Comparison of ENCODE assay signal across 15 cellular contexts in the genomic region with DNA sequence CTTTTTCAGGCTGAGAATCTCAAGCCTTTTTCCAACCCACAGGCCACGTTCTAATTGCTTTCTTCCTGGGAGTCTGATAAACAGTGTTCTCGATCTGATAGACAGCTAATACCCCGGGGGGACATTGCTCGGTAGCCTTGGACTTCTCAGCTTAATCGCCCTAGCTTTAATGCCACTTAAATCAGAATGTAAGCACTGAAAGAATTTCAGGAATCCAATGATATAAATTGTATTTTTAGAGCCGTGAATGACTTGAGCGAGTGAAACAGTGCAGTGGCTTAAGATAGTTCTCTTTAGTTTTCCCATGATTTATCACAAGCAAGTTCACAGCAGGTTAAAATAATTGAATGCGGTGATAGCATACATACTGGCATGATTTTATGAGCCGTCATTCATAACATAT.
DNase-seq lines count a peak whose midpoint lies in the region; TF ChIP-seq lines count a peak whose summit lies in the region.
"Had no signal": no experiment of that assay in that cellular context is flagged by ENCODE, and none has a peak within 500 bp of the region (broad histone marks: within the 10 kb centered on the region; RNA-seq: fewer than 3 reads in every experiment).

No MANE protein-coding gene starts in this region.

- peak overlapping the region; percentile 76 for H3K4me3 Mint-ChIP-seq in HFFc6
- H3K4me3 Mint-ChIP-seq: CD8-positive, alpha-beta T cell; stimulated activated naive CD8-positive, alpha-beta T cell treated with anti-CD3 and anti-CD28 coated beads, Interleukin-15, Interleukin-2, amounts not matched to agents 100 ng/mL and 50 ng/mL, for 24 hours had no signal

- H3K9me3 Mint-ChIP-seq in HFFc6, result no peaks in the 10 kb centered on the region
- H3K9me3 Mint-ChIP-seq: CD8-positive, alpha-beta T cell had no signal

- TF ChIP-seq POLR2A in esophagus muscularis mucosa (IDR thresholded peaks at IDR 0.05; ENCODE audit: low read depth), result no peak
- TF ChIP-seq POLR2A in uterus (IDR thresholded peaks at IDR 0.05), result no peak

- H3K27me3 ChIP-seq in esophagus muscularis mucosa (no peaks in the 10 kb centered on the region), uterus (no peaks in the 10 kb centered on the region), H7 (ENCODE audit: control insufficient read depth, insufficient read depth, low read length) (no peaks in the 10 kb centered on the region)
- H3K27me3 ChIP-seq: right lobe of liver had no signal

- no peak for TF ChIP-seq CTCF in HFFc6 (IDR thresholded peaks at IDR 0.05)
- no peak for TF ChIP-seq CTCF in esophagus muscularis mucosa (IDR thresholded peaks at IDR 0.05)
- TF ChIP-seq CTCF in uterus (IDR thresholded peaks at IDR 0.05), result no peak
- TF ChIP-seq CTCF in GM13977 (IDR thresholded peaks at IDR 0.05; ENCODE audit: extremely low read depth, insufficient read depth, missing control alignments), result no peak

- intact Hi-C loops in esophagus muscularis mucosa (cut with DNase I), result loop anchor here (5.0 to 10.0 kb wide), 5 partner anchors 118 to 453 kb away; a partner anchor contains a TSS
- intact Hi-C loops in uterus (cut with DNase I; ENCODE audit: low total_unique reads), result no loop called here

- in situ Hi-C loops in GM13977 (cut with MboI; ENCODE audit: low pct_unique_long_range_greater_than_20kb, low sequenced_read_pairs, unreplicated experiment), result no loop called here

- no peak for TF ChIP-seq EP300 in esophagus muscularis mucosa (IDR thresholded peaks at IDR 0.05)

- peaks cover 45% of the 10 kb centered on the region for H3K4me1 Mint-ChIP-seq in HFFc6 (ENCODE audit: low read depth)

- H3K4me3 ChIP-seq in esophagus muscularis mucosa, result peak overlapping the region in 3 of 4 donors; percentile 7 to 17 (median 11)
- no peak overlapping the region for H3K4me3 ChIP-seq in mesodermal cell (ENCODE audit: extremely low read depth, insufficient read depth, low read length, poor library complexity, severe bottlenecking)
- no peak overlapping the region for H3K4me3 ChIP-seq in uterus
- no peak overlapping the region for H3K4me3 ChIP-seq in H7 (ENCODE audit: insufficient read depth, low read depth, low read length)
- H3K4me3 ChIP-seq: right lobe of liver had no signal

- H3K36me3 ChIP-seq in esophagus muscularis mucosa, result no peaks in the 10 kb centered on the region
- no peaks in the 10 kb centered on the region for H3K36me3 ChIP-seq in mesodermal cell (ENCODE audit: control insufficient read depth, insufficient read depth, low read length)
- H3K36me3 ChIP-seq in uterus, result no peaks in the 10 kb centered on the region
- no peaks in the 10 kb centered on the region for H3K36me3 ChIP-seq in H7 (replicated peaks; ENCODE audit: control insufficient read depth, insufficient read depth, low read length)
- H3K36me3 ChIP-seq: right lobe of liver had no signal

- WGBS in esophagus muscularis mucosa, result 42% methylated on average over 9 of the region's 9 CpGs
- 73 to 74% methylated on average over 3 to 7 of the region's 9 CpGs for WGBS in mesodermal cell (ENCODE audit: insufficient coverage in 2 of 2), 2 experiments

- peak; percentile 71 for DNase-seq in HFFc6
- DNase-seq in esophagus muscularis mucosa (ENCODE audit: extremely low spot score), result no peak
- no peak for DNase-seq in uterus
- no peak for DNase-seq in DMS153 treated with DMSO at 0.1 percent for 48 hours (lab: John Stamatoyannopoulos, UW; ENCODE audit: unreplicated experiment)
- no peak for DNase-seq in H7
- no peak for DNase-seq in GM13977 (ENCODE audit: low spot score)
- DNase-seq: activated CD8-positive, alpha-beta memory T cell treated with anti-CD3 and anti-CD28 coated beads for 24 hours; activated gamma-delta T cell treated with Interleukin-2 at 50 U/mL for 16 hours; CD8-positive, alpha-beta T cell; cerebellar nuclear complex; MM.1S; NCI-H2171 treated with DMSO at 0.1 percent for 48 hours; right lobe of liver had no signal

- H3K27me3 Mint-ChIP-seq in HFFc6 (ENCODE audit: insufficient read depth), result no peaks in the 10 kb centered on the region; the same call in none of the 2 replicates
- H3K27me3 Mint-ChIP-seq: stimulated activated naive CD8-positive, alpha-beta T cell treated with anti-CD3 and anti-CD28 coated beads, Interleukin-15, Interleukin-2, amounts not matched to agents 100 ng/mL and 50 ng/mL, for 24 hours had no signal

- H3K36me3 Mint-ChIP-seq in HFFc6 (ENCODE audit: low read depth), result peaks cover 4% of the 10 kb centered on the region; the same call in 1 of the 2 replicates
- H3K36me3 Mint-ChIP-seq: CD8-positive, alpha-beta T cell had no signal

- H3K9me3 ChIP-seq in esophagus muscularis mucosa (no peaks in the 10 kb centered on the region), mesodermal cell (ENCODE audit: control insufficient read depth, low read length) (no peaks in the 10 kb centered on the region), uterus (no peaks in the 10 kb centered on the region)
- H3K9me3 ChIP-seq: right lobe of liver had no signal

- H3K27ac Mint-ChIP-seq in HFFc6, result peak overlapping the region; percentile 67
- H3K27ac Mint-ChIP-seq: CD8-positive, alpha-beta T cell; stimulated activated naive CD8-positive, alpha-beta T cell treated with anti-CD3 and anti-CD28 coated beads, Interleukin-15, Interleukin-2, amounts not matched to agents 100 ng/mL and 50 ng/mL, for 24 hours had no signal

- H3K4me1 ChIP-seq in esophagus muscularis mucosa (peaks cover 0 to 12% (median 5%) of the 10 kb centered on the region in 4 donors), mesodermal cell (ENCODE audit: control insufficient read depth, insufficient read depth, low read length, poor library complexity, severe bottlenecking) (peaks cover 7% of the 10 kb centered on the region), uterus (no peaks in the 10 kb centered on the region)
- H3K4me1 ChIP-seq: right lobe of liver had no signal

- H3K27ac ChIP-seq in esophagus muscularis mucosa (replicated peaks in 1 of 4) (peak overlapping the region; percentile 0 to 32 (median 12)), mesodermal cell (ENCODE audit: low read depth, low read length, severe bottlenecking) (peak overlapping the region; percentile 62), uterus (peak overlapping the region; percentile 74 to 76)
- H3K27ac ChIP-seq: right lobe of liver had no signal

Comparison
In these comparisons a context has a peak if more than half of its experiments do, and no peak if none do; other contexts are left out.
1. H3K27ac ChIP-seq: peak in every context shown above with its lines; median percentile 75 in uterus; 62 in mesodermal cell; 12 in esophagus muscularis mucosa.
2. H3K4me3 ChIP-seq: peak in esophagus muscularis mucosa (3 of 4); none in mesodermal cell (single experiment), uterus (0 of 2) and H7 (single experiment).